ENCODE assay signal across 7 cellular contexts in the genomic region with DNA sequence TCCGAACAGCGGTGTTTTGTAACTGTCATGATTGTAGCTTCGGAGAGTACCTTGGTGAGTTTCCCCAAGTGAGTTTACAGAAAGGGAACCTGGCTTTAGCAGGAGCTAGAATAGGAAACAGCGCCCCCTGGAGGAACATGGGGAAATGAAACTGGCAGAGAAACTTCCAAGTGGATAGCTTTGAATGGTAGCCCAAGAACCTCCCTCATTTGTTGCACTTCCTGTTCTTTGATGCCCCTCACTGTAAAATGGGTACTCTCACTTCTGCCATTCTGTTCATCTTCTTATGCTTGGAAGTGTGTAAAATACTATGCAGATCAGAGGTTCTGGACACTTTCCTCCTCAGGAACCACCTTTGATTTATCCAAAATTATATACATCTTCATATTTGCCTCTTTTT. TPM values are rescaled to one million over a fixed set of nuclear protein-coding genes. Genes with fewer than 3 reads are reported as not detected.
DNase-seq lines count a peak whose midpoint lies in the region; ATAC-seq and TF ChIP-seq lines count a peak whose summit lies in the region.

No MANE protein-coding gene starts in this region.

- H3K36me3 Mint-ChIP-seq in chondrocyte (ENCODE audit: low read depth): no peaks in the 10 kb centered on the region

- H3K4me3 Mint-ChIP-seq in chondrocyte (ENCODE audit: unreplicated experiment): no peak overlapping the region

- no peaks in the 10 kb centered on the region for H3K4me1 Mint-ChIP-seq in chondrocyte (ENCODE audit: low read depth)

- WGBS in lower leg skin, 2 donors: 40 to 44% methylated on average over 4 of the region's 4 CpGs

- peak; percentile 95 for TF ChIP-seq CTCF in GM12864 (IDR thresholded peaks at IDR 0.05; ENCODE audit: low read depth, low read length, missing control alignments)
- TF ChIP-seq CTCF in chondrocyte (IDR thresholded peaks at IDR 0.05): peak; percentile 90
- peak in 1 of 3 donors; percentile 52 for TF ChIP-seq CTCF in lower leg skin (IDR thresholded peaks at IDR 0.05)

- H3K27me3 Mint-ChIP-seq in chondrocyte (ENCODE audit: low read depth): peaks cover 7% of the 10 kb centered on the region

- H3K4me3 ChIP-seq in GM12864 (ENCODE audit: low read depth, low read length) (no peak overlapping the region), lower leg skin (ENCODE audit: low read depth, poor library complexity, severe bottlenecking) (no peak overlapping the region)

- intact Hi-C loops in lower leg skin (cut with DNase I; ENCODE audit: low total_unique reads): loop anchor here (5.0 kb wide), 1 partner anchor 119 kb away; no protein-coding TSS in a partner anchor

- DNase-seq in GM12864 (ENCODE audit: low read depth) (peak; percentile 45), NCI-H345 treated with DMSO at 0.1 percent for 48 hours (lab: John Stamatoyannopoulos, UW; ENCODE audit: unreplicated experiment) (peak; percentile 31), chondrocyte (ENCODE audit: low spot score) (no peak), lower leg skin (ENCODE audit: low spot score in 2 of 2) (peak; percentile 65 to 93)
- peak; percentile 52 for DNase-seq in activated CD4-positive, alpha-beta T cell treated with anti-CD3 and anti-CD28 coated beads for 1 hour
- peak; percentile 45 to 74 (median 69) for DNase-seq in stimulated activated CD4-positive, alpha-beta T cell treated with anti-CD3 and anti-CD28 coated beads, TNF-alpha, amount 100 ng/mL, for 48 hours (ENCODE audit: low read depth in 3 of 3)

- TF ChIP-seq POLR2A in lower leg skin (IDR thresholded peaks at IDR 0.05): no peak

- no peaks in the 10 kb centered on the region for H3K9me3 Mint-ChIP-seq in chondrocyte (ENCODE audit: low read depth)

- peak; percentile 86 for ATAC-seq in HG03066 (IDR thresholded peaks at IDR 0.05; ENCODE audit: low read depth, unreplicated experiment)

- H3K27ac Mint-ChIP-seq in chondrocyte (ENCODE audit: unreplicated experiment): no peak overlapping the region

RNA-seq across cellular contexts. Expression of gene CHST10, which starts 36.2 kb away (rescaled TPM):
- total RNA-seq in chondrocyte: 9.8 to 11.1 TPM (median 10.8 TPM) in 3 replicates
- 1 to 10 TPM in 2 of 4 donors, under 1 TPM in 2; 0.66 to 5.5 (median 2.4) TPM for total RNA-seq in lower leg skin

RNA-seq across cellular contexts. Expression of gene LONRF2, which starts 58.9 kb away (rescaled TPM):
- total RNA-seq in chondrocyte: 1.7 to 1.8 TPM (median 1.7 TPM) in 3 replicates
- total RNA-seq in lower leg skin: 1 to 10 TPM in 2 of 4 donors, under 1 TPM in 2; 0.38 to 2.6 (median 1.1) TPM
